In genomic region chr14:22535916-22536315, GRCh38 we compare ENCODE assay signal across 20 cellular contexts. TPM values are rescaled to one million over a fixed set of nuclear protein-coding genes. Genes with fewer than 3 reads are reported as not detected.
DNase-seq lines count a peak whose midpoint lies in the region; ATAC-seq, FAIRE-seq and TF ChIP-seq lines count a peak whose summit lies in the region.
"Had no signal": no experiment of that assay in that cellular context is flagged by ENCODE, and none has a peak within 500 bp of the region (broad histone marks: within the 10 kb centered on the region; RNA-seq: fewer than 3 reads in every experiment).

No MANE protein-coding gene starts in this region.

- ATAC-seq in activated T-cell treated with anti-CD3 and anti-CD28 coated beads, Interleukin-2, amount 50 U/mL, for 72 hours (replicated peaks in 1 of 2) = no peak
- ATAC-seq in GM21576 (IDR thresholded peaks at IDR 0.05; ENCODE audit: unreplicated experiment) = no peak
- ATAC-seq: lower lobe of right lung had no signal

- H3K4me1 Mint-ChIP-seq in activated CD4-positive, alpha-beta T cell treated with anti-CD3 and anti-CD28 coated beads, Interleukin-2, amount 10 ng/mL, durations not matched to agents 24 days and 14 days = peaks cover 89% of the 10 kb centered on the region
- peaks cover 100% of the 10 kb centered on the region for H3K4me1 Mint-ChIP-seq in activated T-cell treated with anti-CD3 and anti-CD28 coated beads, Interleukin-2, amount 50 U/mL, for 72 hours (ENCODE audit: low read depth)

- H2AFZ ChIP-seq in smooth muscle cell (ENCODE audit: low read depth) (no peak overlapping the region), MM.1S (ENCODE audit: low read length) (no peak overlapping the region)
- H2AFZ ChIP-seq: GM23248 had no signal

- H4K20me1 ChIP-seq in smooth muscle cell (ENCODE audit: low read depth) (no peaks in the 10 kb centered on the region), MM.1S (ENCODE audit: insufficient read depth, low read length) (no peaks in the 10 kb centered on the region)

- intact Hi-C loops in activated CD4-positive, alpha-beta T cell treated with anti-CD3 and anti-CD28 coated beads, Interleukin-2, amount 10 ng/mL, durations not matched to agents 24 days and 14 days (cut with micrococcal nuclease) = loop anchor here (2.0 to 5.0 kb wide), 2 partner anchors 29 to 39 kb away; no protein-coding TSS in a partner anchor

- H3K9me2 ChIP-seq in MM.1S (replicated peaks; ENCODE audit: insufficient read depth, low read length) = no peaks in the 10 kb centered on the region

- H3K27ac ChIP-seq in smooth muscle cell (ENCODE audit: low read depth) (peak overlapping the region; percentile 82), MM.1S (ENCODE audit: low read length) (no peak overlapping the region)
- H3K27ac ChIP-seq: ovary, SJCRH30 had no signal

- TF ChIP-seq CTCF in smooth muscle cell (IDR thresholded peaks at IDR 0.05; ENCODE audit: borderline replicate concordance, insufficient read depth, poor library complexity, severe bottlenecking) (no peak), MM.1S (IDR thresholded peaks at IDR 0.05; ENCODE audit: low read length) (no peak)

- H3K4me2 ChIP-seq in smooth muscle cell (peak overlapping the region; percentile 20), MM.1S (ENCODE audit: low read depth, low read length) (no peak overlapping the region)

- H3K27me3 ChIP-seq in smooth muscle cell (ENCODE audit: low read depth) (no peaks in the 10 kb centered on the region), MM.1S (replicated peaks; ENCODE audit: insufficient read depth, low read length) (no peaks in the 10 kb centered on the region)
- H3K27me3 ChIP-seq: ovary, SJCRH30 had no signal

- no peaks in the 10 kb centered on the region for H3K9me3 Mint-ChIP-seq in activated CD4-positive, alpha-beta T cell treated with anti-CD3 and anti-CD28 coated beads, Interleukin-2, amount 10 ng/mL, durations not matched to agents 24 days and 14 days
- no peaks in the 10 kb centered on the region for H3K9me3 Mint-ChIP-seq in activated T-cell treated with anti-CD3 and anti-CD28 coated beads, Interleukin-2, amount 50 U/mL, for 72 hours
- H3K9me3 Mint-ChIP-seq: type B pancreatic cell had no signal

- no peak overlapping the region for H3K4me3 ChIP-seq in smooth muscle cell
- no peak overlapping the region for H3K4me3 ChIP-seq in MM.1S (ENCODE audit: low read length)
- H3K4me3 ChIP-seq: A549, GM23248, lower lobe of right lung, ovary, SJCRH30 had no signal

- no peak for DNase-seq in activated CD4-positive, alpha-beta T cell treated with anti-CD3 and anti-CD28 coated beads, Interleukin-2, amount 10 ng/mL, durations not matched to agents 24 days and 14 days
- no peak for DNase-seq in activated CD4-positive, alpha-beta T cell treated with anti-CD3 and anti-CD28 coated beads, Interleukin-2, amount 50 U/mL, for 48 hours
- no peak for DNase-seq in GM12891 (ENCODE audit: insufficient read length, low spot score)
- no peak for DNase-seq in activated T-cell treated with anti-CD3 and anti-CD28 coated beads, Interleukin-2, amount 50 U/mL, for 72 hours
- DNase-seq in smooth muscle cell (lab: John Stamatoyannopoulos, UW; ENCODE audit: unreplicated experiment) = no peak
- no peak for DNase-seq in LoVo (ENCODE audit: low spot score)
- no peak for DNase-seq in MM.1S
- DNase-seq: amygdala; GM23248; lower lobe of right lung; MV-4-11; NCI-H1930; NCI-H510A; ovary; SJCRH30; stimulated activated CD4-positive, alpha-beta T cell treated with anti-CD3 and anti-CD28 coated beads, Interleukin-4, amount 100 ng/mL, for 1 hour had no signal

- H3K4me1 ChIP-seq in smooth muscle cell (ENCODE audit: low read depth) (peaks cover 5% of the 10 kb centered on the region), MM.1S (ENCODE audit: low read length) (peaks cover 24% of the 10 kb centered on the region; the same call in 1 of the 2 replicates)

- FAIRE-seq in GM12891 (lab: Jason Lieb, UNC) = peak; percentile 35
- FAIRE-seq: A549, frontal cortex had no signal

- H3K79me2 ChIP-seq in smooth muscle cell (ENCODE audit: low read depth) (no peaks in the 10 kb centered on the region), MM.1S (ENCODE audit: low read length) (no peaks in the 10 kb centered on the region)

- H3K27me3 Mint-ChIP-seq in activated CD4-positive, alpha-beta T cell treated with anti-CD3 and anti-CD28 coated beads, Interleukin-2, amount 10 ng/mL, durations not matched to agents 24 days and 14 days = no peaks in the 10 kb centered on the region
- no peaks in the 10 kb centered on the region for H3K27me3 Mint-ChIP-seq in activated T-cell treated with anti-CD3 and anti-CD28 coated beads, Interleukin-2, amount 50 U/mL, for 72 hours (ENCODE audit: low read depth)

- H3K9me3 ChIP-seq in smooth muscle cell (replicated peaks; ENCODE audit: low read depth) (no peaks in the 10 kb centered on the region), MM.1S (replicated peaks; ENCODE audit: insufficient read depth, low read length) (no peaks in the 10 kb centered on the region)
- H3K9me3 ChIP-seq: A549, lower lobe of right lung, ovary, SJCRH30 had no signal

- H3K27ac Mint-ChIP-seq in activated CD4-positive, alpha-beta T cell treated with anti-CD3 and anti-CD28 coated beads, Interleukin-2, amount 10 ng/mL, durations not matched to agents 24 days and 14 days = peak overlapping the region; percentile 66
- no peak overlapping the region for H3K27ac Mint-ChIP-seq in activated T-cell treated with anti-CD3 and anti-CD28 coated beads, Interleukin-2, amount 50 U/mL, for 72 hours
- H3K27ac Mint-ChIP-seq: type B pancreatic cell had no signal

- TF ChIP-seq POLR2A in GM12891 (IDR thresholded peaks at IDR 0.05; ENCODE audit: low read depth, low read length) = 0 out of 2 replicates have a peak, but pooled peaks have one; percentile 56

- H3K36me3 ChIP-seq in smooth muscle cell (ENCODE audit: low read depth) = no peaks in the 10 kb centered on the region
- no peaks in the 10 kb centered on the region for H3K36me3 ChIP-seq in MM.1S (replicated peaks; ENCODE audit: insufficient read depth, low read length)
- H3K36me3 ChIP-seq: lower lobe of right lung, ovary had no signal

- no peak overlapping the region for H3K9ac ChIP-seq in smooth muscle cell (ENCODE audit: low read depth)
- no peak overlapping the region for H3K9ac ChIP-seq in MM.1S (ENCODE audit: low read length)
- H3K9ac ChIP-seq: GM23248 had no signal

- H3K4me3 Mint-ChIP-seq in activated CD4-positive, alpha-beta T cell treated with anti-CD3 and anti-CD28 coated beads, Interleukin-2, amount 10 ng/mL, durations not matched to agents 24 days and 14 days = peak overlapping the region; percentile 81
- H3K4me3 Mint-ChIP-seq in activated T-cell treated with anti-CD3 and anti-CD28 coated beads, Interleukin-2, amount 50 U/mL, for 72 hours = peak overlapping the region; percentile 65 to 80
- H3K4me3 Mint-ChIP-seq: type B pancreatic cell had no signal

- H3F3A ChIP-seq in smooth muscle cell (ENCODE audit: low read depth) (peaks cover 19% of the 10 kb centered on the region), MM.1S (ENCODE audit: insufficient read depth, low read length) (no peaks in the 10 kb centered on the region)

- H3K36me3 Mint-ChIP-seq in activated CD4-positive, alpha-beta T cell treated with anti-CD3 and anti-CD28 coated beads, Interleukin-2, amount 10 ng/mL, durations not matched to agents 24 days and 14 days (ENCODE audit: low read depth) = peaks cover 93% of the 10 kb centered on the region
- peaks cover 46 to 72% of the 10 kb centered on the region in 2 donors for H3K36me3 Mint-ChIP-seq in activated T-cell treated with anti-CD3 and anti-CD28 coated beads, Interleukin-2, amount 50 U/mL, for 72 hours (ENCODE audit: insufficient read depth in 2 of 2)
- H3K36me3 Mint-ChIP-seq: type B pancreatic cell had no signal

TF ChIP-seq in GM12891, 5 proteins besides CTCF, POLR2A, EP300 and RAD21:
- TF ChIP-seq SPI1 (IDR thresholded peaks at IDR 0.05; ENCODE audit: low read depth, low read length) (no peak), POU2F2 (IDR thresholded peaks at IDR 0.05; ENCODE audit: low read depth, low read length) (no peak), PAX5 (IDR thresholded peaks at IDR 0.05; ENCODE audit: insufficient read depth, low read length, severe bottlenecking) (no peak), POLR2AphosphoS5 (IDR thresholded peaks at IDR 0.05; ENCODE audit: low read depth, low read length) (peak; percentile 72), TAF1 (IDR thresholded peaks at IDR 0.05; ENCODE audit: low read depth, low read length) (no peak)

RNA-seq across cellular contexts. Expression of gene DAD1, which starts 53.1 kb away (rescaled TPM):
- 255 and 266 TPM in 2 replicates for total RNA-seq in activated CD4-positive, alpha-beta T cell treated with anti-CD3 and anti-CD28 coated beads, Interleukin-2, amount 10 ng/mL, durations not matched to agents 24 days and 14 days
- polyA plus RNA-seq in GM12891 (2012; ENCODE audit: low read depth, missing spikeins) = 280 TPM
- total RNA-seq in activated T-cell treated with anti-CD3 and anti-CD28 coated beads, Interleukin-2, amount 50 U/mL, for 72 hours = 100 to 1,000 TPM; 165 to 188 TPM
- 473 and 533 TPM in 2 replicates for total RNA-seq in smooth muscle cell
- 519 and 571 TPM in 2 replicates for polyA plus RNA-seq in smooth muscle cell
